Comparison of ENCODE assay signal across 4 cellular contexts in the genomic region with DNA sequence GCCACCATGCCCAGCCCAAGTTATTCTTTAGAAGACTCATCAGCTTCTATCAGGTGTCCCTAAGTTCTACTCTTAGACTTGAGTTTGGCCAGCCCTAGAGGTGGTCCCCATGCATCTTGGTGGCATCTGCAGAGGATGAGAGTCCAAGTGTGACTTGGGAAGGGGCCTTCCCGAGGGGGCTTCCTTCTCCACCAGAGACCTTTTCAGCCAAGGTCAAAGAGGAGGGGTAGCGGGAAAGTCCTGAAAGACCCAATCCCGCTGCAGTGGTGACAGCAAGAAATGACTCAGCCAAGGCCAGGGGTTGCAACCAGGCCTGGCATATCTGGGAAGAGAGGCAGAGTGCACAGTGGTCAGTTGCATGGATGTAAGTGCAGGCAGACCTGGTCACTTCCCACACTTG.
"Had no signal": no experiment of that assay in that cellular context is flagged by ENCODE, and none has a peak within 500 bp of the region (broad histone marks: within the 10 kb centered on the region; RNA-seq: fewer than 3 reads in every experiment).

No MANE protein-coding gene starts in this region.

- DNase-seq: H9, HCEC 1CT, IMR-90 had no signal

- H3K4me3 ChIP-seq: GM23338 had no signal

- H3K4me3 Mint-ChIP-seq: GM23338, H9 had no signal

- H3K27ac Mint-ChIP-seq: GM23338, H9 had no signal

- H3K9me3 Mint-ChIP-seq: GM23338, H9 had no signal

- ATAC-seq: GM23338 had no signal

- H3K4me1 Mint-ChIP-seq: GM23338 had no signal
